24 cellular contexts compared by ENCODE assay signal in the genomic region with DNA sequence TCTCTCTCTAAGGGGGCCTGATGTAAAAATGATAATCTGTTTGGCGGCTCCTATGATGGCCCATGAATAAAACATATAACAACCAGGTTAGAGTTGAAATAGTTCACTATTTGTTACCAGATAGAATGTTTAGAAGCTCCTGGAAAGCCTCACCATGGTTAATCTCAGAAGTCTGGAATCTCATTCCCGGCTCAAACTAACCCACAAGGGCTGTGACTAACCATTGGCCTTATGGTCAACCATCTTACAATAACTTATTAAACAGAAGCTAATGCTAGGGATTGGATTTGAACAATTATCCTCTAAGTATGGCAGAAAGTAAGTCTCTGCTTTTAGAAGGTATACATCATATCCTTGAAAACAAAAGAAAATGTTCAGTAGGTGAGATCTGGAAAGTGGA.
"Had no signal": no experiment of that assay in that cellular context is flagged by ENCODE, and none has a peak within 500 bp of the region (broad histone marks: within the 10 kb centered on the region; RNA-seq: fewer than 3 reads in every experiment).

No MANE protein-coding gene starts in this region.

- H3K36me3 ChIP-seq: esophagus muscularis mucosa, gastrocnemius medialis, left ventricle myocardium inferior, lower lobe of right lung, neutrophil, right atrium auricular region, sigmoid colon, tibial nerve, upper lobe of right lung had no signal

- ATAC-seq: effector memory CD8-positive, alpha-beta T cell; gastrocnemius medialis; left cardiac atrium; lower lobe of right lung; stimulated activated naive B cell treated with anti-CD40 and anti-IgM and Interleukin-4, amounts not matched to agents 10 μg/mL and 1 μg/mL and 100 μg/mL, for 72 hours; stimulated activated naive CD8-positive, alpha-beta T cell treated with anti-CD3 and anti-CD28 coated beads, Interleukin-15, amount 100 ng/mL, for 72 hours; upper lobe of right lung had no signal

- H3K36me3 Mint-ChIP-seq: memory B cell; naive B cell; stimulated activated naive B cell treated with anti-CD40 and anti-IgM and Interleukin-4, amounts not matched to agents 10 μg/mL and 1 μg/mL and 100 μg/mL, for 72 hours had no signal

- H3K4me1 Mint-ChIP-seq: immature natural killer cell; memory B cell; naive B cell; stimulated activated naive B cell treated with anti-CD40 and anti-IgM and Interleukin-4, amounts not matched to agents 10 μg/mL and 1 μg/mL and 100 μg/mL, for 72 hours; stimulated activated naive CD8-positive, alpha-beta T cell treated with anti-CD3 and anti-CD28 coated beads, Interleukin-15, amount 100 ng/mL, for 72 hours had no signal

- H3K27ac ChIP-seq: epithelial cell of prostate, esophagus muscularis mucosa, gastrocnemius medialis, left ventricle myocardium inferior, lower lobe of right lung, neutrophil, sigmoid colon, skin epidermis, testis, tibial nerve, upper lobe of right lung had no signal

- DNase-seq: effector memory CD8-positive, alpha-beta T cell; gastrocnemius medialis; glutamatergic neuron; immature natural killer cell; left cardiac atrium; left ventricle myocardium inferior; lower lobe of right lung; naive B cell; posterior cingulate gyrus; sigmoid colon; stimulated activated CD4-positive, alpha-beta T cell treated with anti-CD3 and anti-CD28 coated beads, Interleukin-2, amount 100 ng/mL, for 24 hours; stimulated activated CD4-positive, alpha-beta T cell treated with anti-CD3 and anti-CD28 coated beads, Interleukin-4, amount 100 ng/mL, for 4 hours; stimulated activated naive B cell treated with anti-CD40 and anti-IgM and Interleukin-4, amounts not matched to agents 10 μg/mL and 1 μg/mL and 100 μg/mL, for 72 hours; stimulated activated naive CD8-positive, alpha-beta T cell treated with anti-CD3 and anti-CD28 coated beads, Interleukin-15, amount 100 ng/mL, for 72 hours; testis; upper lobe of right lung had no signal

- H3K9me3 ChIP-seq: esophagus muscularis mucosa, gastrocnemius medialis, left ventricle myocardium inferior, lower lobe of right lung, neutrophil, right atrium auricular region, sigmoid colon, testis, tibial nerve, upper lobe of right lung had no signal

- H3K4me3 Mint-ChIP-seq: dendritic cell treated with granulocyte-macrophage colony-stimulating factor and Interleukin-4, amounts not matched to agents 40 ng/mL and 50 ng/mL, for 4 days; effector memory CD8-positive, alpha-beta T cell; immature natural killer cell; memory B cell; naive B cell; stimulated activated naive B cell treated with anti-CD40 and anti-IgM and Interleukin-4, amounts not matched to agents 10 μg/mL and 1 μg/mL and 100 μg/mL, for 72 hours; stimulated activated naive CD8-positive, alpha-beta T cell treated with anti-CD3 and anti-CD28 coated beads, Interleukin-15, amount 100 ng/mL, for 72 hours had no signal

- H3K27me3 ChIP-seq: esophagus muscularis mucosa, gastrocnemius medialis, neutrophil, right atrium auricular region, sigmoid colon, testis, tibial nerve, upper lobe of right lung had no signal

- H3K4me3 ChIP-seq: esophagus muscularis mucosa, gastrocnemius medialis, left ventricle myocardium inferior, lower lobe of right lung, right atrium auricular region, sigmoid colon, skin epidermis, testis, tibial nerve, upper lobe of right lung had no signal

- H3K27me3 Mint-ChIP-seq: dendritic cell treated with granulocyte-macrophage colony-stimulating factor and Interleukin-4, amounts not matched to agents 40 ng/mL and 50 ng/mL, for 4 days; effector memory CD8-positive, alpha-beta T cell; memory B cell; naive B cell; stimulated activated naive B cell treated with anti-CD40 and anti-IgM and Interleukin-4, amounts not matched to agents 10 μg/mL and 1 μg/mL and 100 μg/mL, for 72 hours; stimulated activated naive CD8-positive, alpha-beta T cell treated with anti-CD3 and anti-CD28 coated beads, Interleukin-15, amount 100 ng/mL, for 72 hours had no signal

- H3K4me1 ChIP-seq: gastrocnemius medialis, testis, tibial nerve had no signal

- H3K27ac Mint-ChIP-seq: dendritic cell treated with granulocyte-macrophage colony-stimulating factor and Interleukin-4, amounts not matched to agents 40 ng/mL and 50 ng/mL, for 4 days; effector memory CD8-positive, alpha-beta T cell; immature natural killer cell; memory B cell; naive B cell; stimulated activated naive B cell treated with anti-CD40 and anti-IgM and Interleukin-4, amounts not matched to agents 10 μg/mL and 1 μg/mL and 100 μg/mL, for 72 hours; stimulated activated naive CD8-positive, alpha-beta T cell treated with anti-CD3 and anti-CD28 coated beads, Interleukin-15, amount 100 ng/mL, for 72 hours had no signal

- H3K9me3 Mint-ChIP-seq: dendritic cell treated with granulocyte-macrophage colony-stimulating factor and Interleukin-4, amounts not matched to agents 40 ng/mL and 50 ng/mL, for 4 days; memory B cell; stimulated activated naive CD8-positive, alpha-beta T cell treated with anti-CD3 and anti-CD28 coated beads, Interleukin-15, amount 100 ng/mL, for 72 hours had no signal
